In the genomic region with DNA sequence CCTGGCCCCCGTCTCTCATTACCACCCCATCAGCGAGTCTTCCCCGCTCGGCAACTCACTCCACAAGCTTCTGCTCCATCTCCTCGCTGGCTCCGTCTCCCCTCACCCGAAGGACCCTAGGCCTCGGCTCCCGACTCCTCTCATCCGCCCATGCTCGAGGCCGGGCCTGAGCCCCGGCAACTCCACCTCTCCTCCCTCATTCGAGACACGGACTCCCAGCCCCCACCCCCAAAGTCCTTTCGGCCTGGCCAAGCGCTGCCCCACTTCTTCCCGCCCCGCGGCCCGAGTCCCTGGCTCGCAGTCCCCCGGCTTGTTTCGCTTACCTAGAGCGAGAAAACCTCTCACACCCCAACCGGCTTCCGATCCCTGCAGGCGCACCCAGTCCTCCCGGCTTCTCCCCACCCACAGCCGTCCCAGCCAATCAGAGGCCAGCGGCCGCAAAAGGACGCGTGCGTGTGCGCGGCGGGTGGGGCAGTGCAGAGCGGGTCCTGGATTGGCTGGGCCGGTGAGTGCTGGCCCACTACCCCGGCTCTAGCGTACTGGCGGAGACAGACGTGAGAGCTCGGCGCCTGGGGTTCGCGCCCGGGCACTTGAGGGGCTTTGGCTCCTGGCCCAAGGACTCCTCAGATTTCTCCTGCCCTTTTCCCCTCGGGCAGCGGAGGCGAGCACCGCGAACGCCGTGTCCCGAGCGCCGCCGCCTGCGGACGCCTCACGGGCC, we compare ENCODE assay signal across 8 cellular contexts. TPM values are rescaled to one million over a fixed set of nuclear protein-coding genes. Genes with fewer than 3 reads are reported as not detected.
DNase-seq lines count a peak whose midpoint lies in the region; ATAC-seq, FAIRE-seq and TF ChIP-seq lines count a peak whose summit lies in the region.

A gene (minus strand): TSS at position 378 of the 718 bp plus-strand sequence. CDS start 10,237 bp downstream, outside the sequence.

- no peaks in the 10 kb centered on the region for H3K27me3 ChIP-seq in adrenal gland
- no peaks in the 10 kb centered on the region for H3K27me3 ChIP-seq in heart left ventricle
- H3K27me3 ChIP-seq in upper lobe of left lung: no peaks in the 10 kb centered on the region

- H3K4me1 ChIP-seq in adrenal gland (replicated peaks in 1 of 2) (peaks cover 21 to 45% of the 10 kb centered on the region in 2 donors), heart left ventricle (peaks cover 4 to 50% (median 35%) of the 10 kb centered on the region in 12 donors), upper lobe of left lung (peaks cover 26 to 44% (median 32%) of the 10 kb centered on the region in 4 donors)

- intact Hi-C loops in adrenal gland (cut with DNase I): no loop called here
- intact Hi-C loops in heart left ventricle (cut with DNase I): no loop called here
- intact Hi-C loops in posterior cingulate gyrus (cut with DNase I): loop anchor here (2.0 kb wide), 1 partner anchor 23 kb away; no protein-coding TSS in a partner anchor

- no peak for TF ChIP-seq EP300 in upper lobe of left lung (IDR thresholded peaks at IDR 0.05)

- H3K27ac ChIP-seq in adrenal gland (peak within 1 kb of the TSS; percentile 65 to 99 (median 93)), heart left ventricle (peak within 1 kb of the TSS; percentile 88 to 99 (median 96)), upper lobe of left lung (peak within 1 kb of the TSS; percentile 91 to 98 (median 94))

- 0 to 2% (median 1%) methylated on average over 39 to 63 of the region's 63 CpGs for WGBS in adrenal gland, 4 donors
- WGBS in heart left ventricle, 4 donors: 1 to 2% (median 1%) methylated on average over 32 to 63 of the region's 63 CpGs
- 1 to 2% methylated on average over 46 of the region's 63 CpGs for WGBS in upper lobe of left lung, 2 donors

- TF ChIP-seq CTCF in adrenal gland (IDR thresholded peaks at IDR 0.05) (no peak), heart left ventricle (IDR thresholded peaks at IDR 0.05) (no peak), upper lobe of left lung (IDR thresholded peaks at IDR 0.05) (peak in 2 of 6 experiments; percentile 12 to 26)

- H3K36me3 ChIP-seq in adrenal gland (replicated peaks in 1 of 2) (no peaks in the 10 kb centered on the region), heart left ventricle (peaks cover 0 to 4% (median 0%) of the 10 kb centered on the region in 9 donors), upper lobe of left lung (no peaks in the 10 kb centered on the region)

- DNase-seq in GM12892 (ENCODE audit: insufficient read length) (peak; percentile 98), NCI-H146 (lab: John Stamatoyannopoulos, UW) (peak; percentile 90), T-helper 1 cell (peak; percentile 85 to 96 (median 89)), adrenal gland (peak; percentile 95 to 97 (median 96)), heart left ventricle (peak; percentile 97 to 98 (median 98)), posterior cingulate gyrus (peak; percentile 95 to 100 (median 97)), upper lobe of left lung (peak; percentile 97 to 98)

- TF ChIP-seq POLR2A in GM12892 (IDR thresholded peaks at IDR 0.05; ENCODE audit: low read depth, low read length): peak; percentile 85
- peak; percentile 89 to 96 for TF ChIP-seq POLR2A in adrenal gland (IDR thresholded peaks at IDR 0.05)
- TF ChIP-seq POLR2A in heart left ventricle (IDR thresholded peaks at IDR 0.05): peak; percentile 79 to 98
- peak in 3 of 4 donors; percentile 87 to 98 (median 97) for TF ChIP-seq POLR2A in upper lobe of left lung (IDR thresholded peaks at IDR 0.05)

- ATAC-seq in HG02852 (IDR thresholded peaks at IDR 0.05; ENCODE audit: unreplicated experiment): peak; percentile 98
- peak; percentile 99 to 100 (median 100) for ATAC-seq in heart left ventricle
- peak; percentile 100 for ATAC-seq in upper lobe of left lung (ENCODE audit: low FRiP score in 2 of 2)

- FAIRE-seq in GM12892 (lab: Jason Lieb, UNC): peak; percentile 99

- H3K9me3 ChIP-seq in adrenal gland (replicated peaks in 1 of 3): no peaks in the 10 kb centered on the region
- no peaks in the 10 kb centered on the region for H3K9me3 ChIP-seq in heart left ventricle
- H3K9me3 ChIP-seq in upper lobe of left lung: no peaks in the 10 kb centered on the region

- H3K4me3 ChIP-seq in adrenal gland (peak within 1 kb of the TSS; percentile 38 to 92 (median 64)), heart left ventricle (peak within 1 kb of the TSS; percentile 58 to 96 (median 84)), upper lobe of left lung (peak within 1 kb of the TSS; percentile 52 to 77 (median 68))

RNA-seq across cellular contexts. Expression of the gene that starts here (rescaled TPM):
- polyA plus RNA-seq in GM12892 (2012; ENCODE audit: missing spikeins): 174 TPM
- 100 to 1,000 TPM in 6 of 8 donors, 10 to 100 TPM in 2; 62.4 to 238 (median 116) TPM for total RNA-seq in adrenal gland
- polyA plus RNA-seq in adrenal gland: 100 to 1,000 TPM in 2 of 3 donors, 10 to 100 TPM in 1; 71.7 to 324 (median 121) TPM
- total RNA-seq in heart left ventricle: 100 to 1,000 TPM; 170 to 353 (median 313) TPM
- 100 to 1,000 TPM; 291 to 497 TPM for polyA plus RNA-seq in heart left ventricle
- total RNA-seq in upper lobe of left lung: 100 to 1,000 TPM in 2 of 6 donors, 10 to 100 TPM in 4; 26.2 to 108 (median 73.3) TPM

Comparison
In these comparisons a context has a peak if more than half of its experiments do, and no peak if none do; other contexts are left out.
1. Peak in every context shown above with its lines: DNase-seq, ATAC-seq, H3K4me3 ChIP-seq and H3K27ac ChIP-seq.